ENCODE assay signal across 8 cellular contexts in genomic region chr9:128370367-128370751, GRCh38. TPM values are rescaled to one million over a fixed set of nuclear protein-coding genes. Genes with fewer than 3 reads are reported as not detected.
DNase-seq lines count a peak whose midpoint lies in the region; ATAC-seq and TF ChIP-seq lines count a peak whose summit lies in the region.

No MANE protein-coding gene starts in this region.

- H3K27ac ChIP-seq in adrenal gland: peak overlapping the region; percentile 72 to 98 (median 86)
- peak overlapping the region; percentile 84 to 87 for H3K27ac ChIP-seq in liver (ENCODE audit: low read depth in 1 of 2, low read length in 2 of 2)

- DNase-seq in activated T-cell treated with anti-CD3 and anti-CD28 coated beads, Interleukin-2, amount 50 U/mL, for 4 hours: no peak
- no peak for DNase-seq in activated T-cell treated with anti-CD3 and anti-CD28 coated beads, Interleukin-2, amount 50 U/mL, for 1 hour
- DNase-seq in adrenal gland (no peak), type B pancreatic cell (ENCODE audit: extremely low spot score, unreplicated experiment) (no peak), SKM-1 (lab: John Stamatoyannopoulos, UW; ENCODE audit: unreplicated experiment) (no peak), posterior vena cava (ENCODE audit: low spot score) (no peak)
- DNase-seq in activated CD8-positive, alpha-beta memory T cell treated with anti-CD3 and anti-CD28 coated beads for 24 hours: no peak

- H3K9me3 ChIP-seq in adrenal gland (replicated peaks in 1 of 3): no peaks in the 10 kb centered on the region
- H3K9me3 ChIP-seq in liver (ENCODE audit: control insufficient read depth in 4 of 4, low read length in 3 of 4): no peaks in the 10 kb centered on the region

- no peak for TF ChIP-seq POLR2A in adrenal gland (IDR thresholded peaks at IDR 0.05)

- H3K27me3 Mint-ChIP-seq in activated T-cell treated with anti-CD3 and anti-CD28 coated beads, Interleukin-2, amount 50 U/mL, for 4 hours (ENCODE audit: low read depth): peaks cover 3% of the 10 kb centered on the region
- no peaks in the 10 kb centered on the region for H3K27me3 Mint-ChIP-seq in type B pancreatic cell

- no peaks in the 10 kb centered on the region for H3K9me3 Mint-ChIP-seq in activated T-cell treated with anti-CD3 and anti-CD28 coated beads, Interleukin-2, amount 50 U/mL, for 4 hours
- H3K9me3 Mint-ChIP-seq in type B pancreatic cell: no peaks in the 10 kb centered on the region

- H3K4me1 ChIP-seq in adrenal gland (replicated peaks in 1 of 2) (peaks cover 14 to 26% of the 10 kb centered on the region in 2 donors), liver (ENCODE audit: control insufficient read depth in 4 of 4, insufficient read depth in 4 of 4, low read length in 3 of 4) (peaks cover 0 to 20% (median 17%) of the 10 kb centered on the region in 4 donors)

- H3K4me3 Mint-ChIP-seq in activated T-cell treated with anti-CD3 and anti-CD28 coated beads, Interleukin-2, amount 50 U/mL, for 4 hours: peak overlapping the region; percentile 97
- H3K4me3 Mint-ChIP-seq in type B pancreatic cell: peak overlapping the region; percentile 99

- TF ChIP-seq RAD21 in liver (IDR thresholded peaks at IDR 0.05): no peak

- H3K36me3 Mint-ChIP-seq in activated T-cell treated with anti-CD3 and anti-CD28 coated beads, Interleukin-2, amount 50 U/mL, for 4 hours (ENCODE audit: insufficient read depth): peaks cover 10% of the 10 kb centered on the region
- H3K36me3 Mint-ChIP-seq in type B pancreatic cell: no peaks in the 10 kb centered on the region

- peak overlapping the region; percentile 98 for H3K27ac Mint-ChIP-seq in type B pancreatic cell

- TF ChIP-seq CTCF in adrenal gland (IDR thresholded peaks at IDR 0.05) (no peak), liver (IDR thresholded peaks at IDR 0.05; ENCODE audit: low read depth, low read length, missing input control) (no peak), type B pancreatic cell (conservative IDR thresholded peaks at IDR 0.05) (no peak)

- H3K27me3 ChIP-seq in adrenal gland (no peaks in the 10 kb centered on the region), liver (ENCODE audit: control insufficient read depth in 4 of 4, insufficient read depth in 4 of 4, low read length in 3 of 4) (no peaks in the 10 kb centered on the region)

- intact Hi-C loops in adrenal gland (cut with DNase I) (no loop called here), posterior vena cava (cut with DNase I) (no loop called here)

- ATAC-seq in activated T-cell treated with anti-CD3 and anti-CD28 coated beads, Interleukin-2, amount 50 U/mL, for 4 hours: no peak

- H3K4me3 ChIP-seq in adrenal gland (peak overlapping the region in 3 of 4 donors; percentile 40 to 93 (median 85)), liver (ENCODE audit: low read depth in 1 of 3, low read length in 3 of 3) (peak overlapping the region; percentile 71 to 84 (median 78))

- H3K9ac ChIP-seq in liver (ENCODE audit: low read depth in 1 of 2, low read length in 2 of 2): peak overlapping the region; percentile 63 to 79

- H3K4me1 Mint-ChIP-seq in activated T-cell treated with anti-CD3 and anti-CD28 coated beads, Interleukin-2, amount 50 U/mL, for 4 hours (ENCODE audit: low read depth): peaks cover 26% of the 10 kb centered on the region
- H3K4me1 Mint-ChIP-seq in type B pancreatic cell (ENCODE audit: unreplicated experiment): peaks cover 38% of the 10 kb centered on the region

- H3K36me3 ChIP-seq in adrenal gland (replicated peaks in 1 of 2) (no peaks in the 10 kb centered on the region), liver (ENCODE audit: control insufficient read depth in 4 of 4, insufficient read depth in 3 of 4, low read depth in 1 of 4, low read length in 3 of 4) (peaks cover 0 to 3% (median 0%) of the 10 kb centered on the region in 4 donors)

TF ChIP-seq in liver, 16 proteins besides CTCF, POLR2A, EP300 and RAD21:
- TF ChIP-seq JUND (IDR thresholded peaks at IDR 0.05) (no peak), TAF1 (conservative IDR thresholded peaks at IDR 0.05) (no peak), ZBTB33 (IDR thresholded peaks at IDR 0.05) (no peak), RXRA (IDR thresholded peaks at IDR 0.05) (no peak), GABPA (IDR thresholded peaks at IDR 0.05 in 1 of 2, conservative IDR thresholded peaks at IDR 0.05 in 1 of 2) (no peak), NR2F2 (IDR thresholded peaks at IDR 0.05) (no peak)

RNA-seq across cellular contexts. Expression of gene URM1, which starts 0.8 kb away (rescaled TPM):
- total RNA-seq in activated T-cell treated with anti-CD3 and anti-CD28 coated beads, Interleukin-2, amount 50 U/mL, for 4 hours: 100 to 1,000 TPM in 2 of 3 donors, 10 to 100 TPM in 1; 93.3 to 106 (median 104) TPM
- total RNA-seq in adrenal gland: 10 to 100 TPM; 34.7 to 73.5 (median 47.0) TPM
- 10 to 100 TPM; 22.8 to 40.2 (median 27.0) TPM for polyA plus RNA-seq in adrenal gland
- 10 to 100 TPM; 12.1 to 17.3 TPM for total RNA-seq in liver
- 10 to 100 TPM; 21.8 to 35.0 TPM for polyA plus RNA-seq in liver
- 56.1 and 60.3 TPM in 2 replicates for total RNA-seq in type B pancreatic cell (ENCODE audit: low replicate concordance)
- 10 to 100 TPM; 44.0 to 44.5 TPM for total RNA-seq in posterior vena cava

RNA-seq across cellular contexts. Expression of gene SLC27A4, which starts 30.0 kb away (rescaled TPM):
- 10 to 100 TPM; 51.3 to 59.0 (median 56.0) TPM for total RNA-seq in activated T-cell treated with anti-CD3 and anti-CD28 coated beads, Interleukin-2, amount 50 U/mL, for 4 hours
- 10 to 100 TPM; 15.9 to 30.3 (median 20.7) TPM for total RNA-seq in adrenal gland
- polyA plus RNA-seq in adrenal gland: 10 to 100 TPM in 2 of 3 donors, 1 to 10 TPM in 1; 9.9 to 40.0 (median 21.3) TPM
- 10 to 100 TPM in 1 of 2 donors, 1 to 10 TPM in 1; 5.9 to 18.6 TPM for total RNA-seq in liver
- 10 to 100 TPM; 10.8 to 36.4 TPM for polyA plus RNA-seq in liver
- 42.2 and 47.2 TPM in 2 replicates for total RNA-seq in type B pancreatic cell (ENCODE audit: low replicate concordance)
- 10 to 100 TPM; 15.9 to 22.3 TPM for total RNA-seq in posterior vena cava

RNA-seq across cellular contexts. Expression of gene COQ4, which starts 47.7 kb away (rescaled TPM):
- total RNA-seq in activated T-cell treated with anti-CD3 and anti-CD28 coated beads, Interleukin-2, amount 50 U/mL, for 4 hours: 10 to 100 TPM; 60.7 to 63.9 (median 62.4) TPM
- total RNA-seq in adrenal gland (10 to 100 TPM; 47.3 to 96.8 (median 66.7) TPM), liver (10 to 100 TPM; 12.8 to 31.4 TPM), type B pancreatic cell (ENCODE audit: low replicate concordance) (58.5 and 60.5 TPM in 2 replicates), posterior vena cava (10 to 100 TPM; 16.0 to 20.0 TPM)
- polyA plus RNA-seq in adrenal gland (100 to 1,000 TPM in 2 of 3 donors, 10 to 100 TPM in 1; 35.8 to 111 (median 109) TPM), liver (10 to 100 TPM; 36.2 to 53.3 TPM)

RNA-seq across cellular contexts. Expression of gene TRUB2, which starts 48.1 kb away (rescaled TPM):
- 10 to 100 TPM; 64.6 to 71.7 (median 69.7) TPM for total RNA-seq in activated T-cell treated with anti-CD3 and anti-CD28 coated beads, Interleukin-2, amount 50 U/mL, for 4 hours
- total RNA-seq in adrenal gland (10 to 100 TPM; 15.0 to 57.4 (median 33.7) TPM), liver (10 to 100 TPM; 12.7 to 13.3 TPM), type B pancreatic cell (ENCODE audit: low replicate concordance) (32.9 and 40.4 TPM in 2 replicates), posterior vena cava (10 to 100 TPM; 11.8 to 15.7 TPM)
- polyA plus RNA-seq in adrenal gland (10 to 100 TPM; 20.7 to 55.2 (median 23.7) TPM), liver (10 to 100 TPM; 25.4 to 35.8 TPM)

RNA-seq across cellular contexts. Expression of gene CERCAM, which starts 50.3 kb away (rescaled TPM):
- total RNA-seq in activated T-cell treated with anti-CD3 and anti-CD28 coated beads, Interleukin-2, amount 50 U/mL, for 4 hours: under 1 TPM; 0.30 to 0.63 (median 0.34) TPM
- total RNA-seq in adrenal gland: 10 to 100 TPM; 14.4 to 43.5 (median 18.0) TPM
- polyA plus RNA-seq in adrenal gland: 10 to 100 TPM in 2 of 3 donors, 1 to 10 TPM in 1; 5.1 to 34.2 (median 16.2) TPM
- 1 to 10 TPM; 1.6 to 1.9 TPM for total RNA-seq in liver
- 1 to 10 TPM; 1.1 to 2.9 TPM for polyA plus RNA-seq in liver
- total RNA-seq in type B pancreatic cell (ENCODE audit: low replicate concordance): 47.3 and 60.8 TPM in 2 replicates
- 10 to 100 TPM; 64.1 to 97.6 TPM for total RNA-seq in posterior vena cava
